8 cellular contexts compared by ENCODE assay signal in the genomic region with DNA sequence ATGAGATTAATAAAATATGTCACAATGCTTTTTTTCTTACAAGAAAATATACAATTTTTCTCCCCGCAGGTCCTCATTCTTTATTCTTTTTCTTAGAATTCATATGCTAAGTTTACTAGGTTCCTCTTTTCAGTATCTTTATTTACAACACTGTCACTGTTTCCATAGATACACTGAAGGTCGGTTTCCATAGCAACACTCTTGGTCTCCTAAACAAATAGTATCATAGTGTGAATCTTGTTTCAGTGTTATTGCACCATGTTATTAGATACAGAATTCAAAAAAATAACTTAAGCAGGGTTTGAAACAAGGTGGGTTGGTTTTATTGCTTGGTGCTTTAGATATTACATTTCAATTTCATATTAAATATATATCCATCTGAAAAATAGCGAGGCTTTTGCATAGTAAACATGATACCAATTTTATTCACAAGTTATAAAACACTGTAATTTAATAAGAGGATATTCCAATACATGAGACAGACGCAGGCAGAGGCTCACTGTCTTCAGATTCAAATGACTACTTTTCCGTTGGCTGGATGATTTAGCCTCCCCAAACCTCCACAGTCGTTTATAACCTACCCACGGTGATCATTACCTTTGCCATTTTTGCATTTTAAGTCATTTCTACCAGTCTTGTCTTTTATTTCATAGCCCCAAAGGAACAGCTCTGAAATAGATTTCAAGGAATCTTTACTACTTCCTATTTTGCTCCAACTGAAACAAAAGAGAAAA.
DNase-seq lines count a peak whose midpoint lies in the region; ATAC-seq and TF ChIP-seq lines count a peak whose summit lies in the region.

No MANE protein-coding gene starts in this region.

- WGBS in esophagus muscularis mucosa: 24% methylated on average over 7 of the region's 7 CpGs

- intact Hi-C loops in esophagus muscularis mucosa (cut with DNase I): no loop called here

- H3K36me3 ChIP-seq in esophagus muscularis mucosa: no peaks in the 10 kb centered on the region

- peaks cover 3 to 46% (median 33%) of the 10 kb centered on the region in 4 donors for H3K4me1 ChIP-seq in esophagus muscularis mucosa

- ATAC-seq in GM19438 (IDR thresholded peaks at IDR 0.05; ENCODE audit: low read depth, unreplicated experiment) (peak; percentile 51), HG03439 (IDR thresholded peaks at IDR 0.05; ENCODE audit: unreplicated experiment) (peak; percentile 66)

- peak; percentile 98 for DNase-seq in DMS53 (lab: John Stamatoyannopoulos, UW)
- DNase-seq in SIG-M5 (lab: John Stamatoyannopoulos, UW): peak; percentile 52
- no peak for DNase-seq in esophagus muscularis mucosa (ENCODE audit: extremely low spot score)
- peak; percentile 60 for DNase-seq in pons (ENCODE audit: low spot score)
- no peak for DNase-seq in D341Med (ENCODE audit: low spot score)
- DNase-seq in GM19238 (ENCODE audit: insufficient read length, low spot score): no peak

- TF ChIP-seq CTCF in esophagus muscularis mucosa (IDR thresholded peaks at IDR 0.05): no peak

- TF ChIP-seq EP300 in esophagus muscularis mucosa (IDR thresholded peaks at IDR 0.05): no peak

- TF ChIP-seq POLR2A in esophagus muscularis mucosa (IDR thresholded peaks at IDR 0.05; ENCODE audit: low read depth): no peak

- no peaks in the 10 kb centered on the region for H3K9me3 ChIP-seq in esophagus muscularis mucosa

- H3K27me3 ChIP-seq in esophagus muscularis mucosa: no peaks in the 10 kb centered on the region

- H3K27ac ChIP-seq in esophagus muscularis mucosa (replicated peaks in 1 of 4): peak overlapping the region; percentile 46 to 67 (median 54)

- no peak overlapping the region for H3K4me3 ChIP-seq in esophagus muscularis mucosa

Comparison
In these comparisons a context has a peak if more than half of its experiments do, and no peak if none do; other contexts are left out.
1. DNase-seq: peak in DMS53 (single experiment), SIG-M5 (single experiment) and pons (single experiment); none in esophagus muscularis mucosa (single experiment), D341Med (single experiment) and GM19238 (single experiment).